In genomic region chr6:135165031-135165430, GRCh38 we compare ENCODE assay signal across 20 cellular contexts. TPM values are rescaled to one million over a fixed set of nuclear protein-coding genes. Genes with fewer than 3 reads are reported as not detected.
"Had no signal": no experiment of that assay in that cellular context is flagged by ENCODE, and none has a peak within 500 bp of the region (broad histone marks: within the 10 kb centered on the region; RNA-seq: fewer than 3 reads in every experiment).

No MANE protein-coding gene starts in this region.

- DNase-seq: activated B cell treated with CpG ODN at 0.5 μM for 24 hours; activated CD4-positive, alpha-beta T cell treated with anti-CD3 and anti-CD28 coated beads, Interleukin-2, amount 10 ng/mL, durations not matched to agents 7 days and 5 days; activated naive CD4-positive, alpha-beta T cell treated with anti-CD3 and anti-CD28 coated beads for 36 hours; activated T-cell treated with anti-CD3 and anti-CD28 coated beads for 4 hours; cerebellar nuclear complex; cortex of kidney; erythroblast; foreskin melanocyte; hypothalamus; islet precursor cell; left colon; lower lobe of right lung; nucleus accumbens; sigmoid colon; stimulated activated CD4-positive, alpha-beta T cell treated with anti-CD3 and anti-CD28 coated beads, Interleukin-4, amount 100 ng/mL, for 24 hours; T-helper 9 cell; thyroid gland had no signal

- ATAC-seq: left colon; lower lobe of right lung; stimulated activated effector memory CD8-positive, alpha-beta T cell treated with anti-CD3 and anti-CD28 coated beads, Interleukin-12 subunit alpha, Interleukin-12 subunit beta, amount 100 ng/mL, for 72 hours had no signal

- H3K4me3 Mint-ChIP-seq: activated B cell treated with CpG ODN at 0.5 μM for 24 hours; activated CD4-positive, alpha-beta T cell treated with anti-CD3 and anti-CD28 coated beads, Interleukin-2, amount 10 ng/mL, durations not matched to agents 7 days and 5 days; activated naive CD4-positive, alpha-beta T cell treated with anti-CD3 and anti-CD28 coated beads for 36 hours; nephron; stimulated activated effector memory CD8-positive, alpha-beta T cell treated with anti-CD3 and anti-CD28 coated beads, Interleukin-12 subunit alpha, Interleukin-12 subunit beta, amount 100 ng/mL, for 72 hours had no signal

- H3K9me3 ChIP-seq: lower lobe of right lung, sigmoid colon, thyroid gland had no signal

- H3K4me1 Mint-ChIP-seq: nephron had no signal

- H3K27me3 Mint-ChIP-seq: activated B cell treated with CpG ODN at 0.5 μM for 24 hours; activated CD4-positive, alpha-beta T cell treated with anti-CD3 and anti-CD28 coated beads, Interleukin-2, amount 10 ng/mL, durations not matched to agents 7 days and 5 days had no signal

- H3K27ac Mint-ChIP-seq: activated B cell treated with CpG ODN at 0.5 μM for 24 hours; activated CD4-positive, alpha-beta T cell treated with anti-CD3 and anti-CD28 coated beads, Interleukin-2, amount 10 ng/mL, durations not matched to agents 7 days and 5 days; activated naive CD4-positive, alpha-beta T cell treated with anti-CD3 and anti-CD28 coated beads for 36 hours; nephron; stimulated activated effector memory CD8-positive, alpha-beta T cell treated with anti-CD3 and anti-CD28 coated beads, Interleukin-12 subunit alpha, Interleukin-12 subunit beta, amount 100 ng/mL, for 72 hours had no signal

- H3K27ac ChIP-seq: lower lobe of right lung, sigmoid colon, thyroid gland had no signal

- H3K36me3 Mint-ChIP-seq: stimulated activated effector memory CD8-positive, alpha-beta T cell treated with anti-CD3 and anti-CD28 coated beads, Interleukin-12 subunit alpha, Interleukin-12 subunit beta, amount 100 ng/mL, for 72 hours had no signal

- H3K9me3 Mint-ChIP-seq: activated B cell treated with CpG ODN at 0.5 μM for 24 hours; activated CD4-positive, alpha-beta T cell treated with anti-CD3 and anti-CD28 coated beads, Interleukin-2, amount 10 ng/mL, durations not matched to agents 7 days and 5 days; activated naive CD4-positive, alpha-beta T cell treated with anti-CD3 and anti-CD28 coated beads for 36 hours; nephron; stimulated activated effector memory CD8-positive, alpha-beta T cell treated with anti-CD3 and anti-CD28 coated beads, Interleukin-12 subunit alpha, Interleukin-12 subunit beta, amount 100 ng/mL, for 72 hours had no signal

- H3K27me3 ChIP-seq: sigmoid colon, thyroid gland had no signal

RNA-seq across cellular contexts. Expression of gene MYB, which starts 16.1 kb away (rescaled TPM):
- total RNA-seq: renal cortical epithelial cell had no signal
